10 cellular contexts compared by ENCODE assay signal in the genomic region with DNA sequence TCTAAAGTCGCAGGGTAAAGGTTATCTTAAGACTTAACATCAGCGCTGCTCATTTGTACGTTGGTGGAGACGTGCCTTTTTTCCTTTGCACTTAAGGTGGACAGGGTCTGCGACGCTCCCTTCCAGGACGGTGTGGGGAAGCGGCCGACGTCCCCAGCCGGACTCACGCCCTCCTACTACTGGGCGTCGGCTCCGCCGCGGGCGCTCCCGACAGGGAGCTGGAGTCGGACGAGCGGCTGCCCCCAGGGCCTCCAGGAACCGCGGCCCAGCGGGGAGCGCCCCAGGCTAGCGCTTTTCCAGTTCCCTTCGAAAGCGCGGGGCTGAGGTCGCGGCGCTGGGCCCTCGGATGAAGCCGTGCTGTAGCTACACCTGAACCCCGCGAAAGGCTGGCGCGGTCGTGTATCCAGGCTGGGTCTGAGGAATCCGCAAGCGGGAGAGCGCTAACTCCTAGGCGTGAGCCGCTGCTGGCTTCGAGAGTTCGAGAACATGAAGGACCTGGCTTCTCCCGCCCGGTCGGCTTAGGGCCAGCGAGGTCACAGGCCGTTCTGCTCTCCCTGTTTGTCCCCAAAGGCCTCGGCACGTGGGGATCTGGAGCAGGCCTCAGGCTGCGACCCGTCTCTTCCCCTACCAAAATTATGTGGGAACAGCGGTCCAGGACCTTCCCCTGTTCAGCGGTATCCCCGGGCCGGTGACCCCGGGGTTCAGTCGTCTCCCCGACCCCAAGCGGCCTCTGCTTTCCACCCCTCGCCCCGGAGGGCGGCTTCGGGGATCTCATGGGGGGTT. TPM values are rescaled to one million over a fixed set of nuclear protein-coding genes. Genes with fewer than 3 reads are reported as not detected.
DNase-seq lines count a peak whose midpoint lies in the region; TF ChIP-seq lines count a peak whose summit lies in the region.
"Had no signal": no experiment of that assay in that cellular context is flagged by ENCODE, and none has a peak within 500 bp of the region (broad histone marks: within the 10 kb centered on the region; RNA-seq: fewer than 3 reads in every experiment).

No MANE protein-coding gene starts in this region.

- H3K4me3 Mint-ChIP-seq in T-helper 2 cell treated with Interferon-gamma antibody and Interleukin-4, amounts not matched to agents 5 μg/mL and 100 μg/mL, for 36 hours, result peak overlapping the region; percentile 38
- peak overlapping the region; percentile 37 for H3K4me3 Mint-ChIP-seq in stimulated activated naive CD8-positive, alpha-beta T cell treated with anti-CD3 and anti-CD28 coated beads, Interleukin-15, Interleukin-2, amounts not matched to agents 100 ng/mL and 50 ng/mL, for 24 hours

- H3K23ac ChIP-seq in mesendoderm (ENCODE audit: low read length), result no peak overlapping the region

- H3K9me3 ChIP-seq in colonic mucosa, result no peaks in the 10 kb centered on the region

- H3K27ac ChIP-seq in colonic mucosa, result no peak overlapping the region
- no peak overlapping the region for H3K27ac ChIP-seq in mesendoderm (ENCODE audit: low read depth, low read length)

- H3K36me3 Mint-ChIP-seq in T-helper 2 cell treated with Interferon-gamma antibody and Interleukin-4, amounts not matched to agents 5 μg/mL and 100 μg/mL, for 36 hours (ENCODE audit: low read depth), result no peaks in the 10 kb centered on the region
- peaks cover 9% of the 10 kb centered on the region for H3K36me3 Mint-ChIP-seq in stimulated activated naive CD8-positive, alpha-beta T cell treated with anti-CD3 and anti-CD28 coated beads, Interleukin-15, Interleukin-2, amounts not matched to agents 100 ng/mL and 50 ng/mL, for 24 hours (ENCODE audit: low read depth)

- H3K9ac ChIP-seq in colonic mucosa (ENCODE audit: low read depth in 2 of 2, low read length in 2 of 2) (no peak overlapping the region), mesendoderm (ENCODE audit: low read length) (peak overlapping the region; percentile 58)

- no peak overlapping the region for H2BK5ac ChIP-seq in mesendoderm (ENCODE audit: low read length)

- H3K4ac ChIP-seq in mesendoderm (ENCODE audit: low read depth, low read length), result no peak overlapping the region

- peaks cover 96% of the 10 kb centered on the region for H3K27me3 ChIP-seq in colonic mucosa
- peaks cover 52% of the 10 kb centered on the region for H3K27me3 ChIP-seq in mesendoderm (ENCODE audit: insufficient read depth, low read length, poor library complexity)

- peaks cover 4% of the 10 kb centered on the region for H3K4me1 Mint-ChIP-seq in T-helper 2 cell treated with Interferon-gamma antibody and Interleukin-4, amounts not matched to agents 5 μg/mL and 100 μg/mL, for 36 hours (ENCODE audit: low read depth)
- peaks cover 36% of the 10 kb centered on the region for H3K4me1 Mint-ChIP-seq in stimulated activated naive CD8-positive, alpha-beta T cell treated with anti-CD3 and anti-CD28 coated beads, Interleukin-15, Interleukin-2, amounts not matched to agents 100 ng/mL and 50 ng/mL, for 24 hours (ENCODE audit: low read depth)

- no peaks in the 10 kb centered on the region for H3K79me2 ChIP-seq in mesendoderm (ENCODE audit: control insufficient read depth, insufficient read depth, low read length)

- peak overlapping the region; percentile 41 for H3K4me2 ChIP-seq in mesendoderm (ENCODE audit: low read length)

- no peak overlapping the region for H2AK5ac ChIP-seq in mesendoderm (ENCODE audit: low read length)

- H2BK15ac ChIP-seq in mesendoderm (replicated peaks; ENCODE audit: low read depth), result no peak overlapping the region

- no CpG with 5 or more reads among the region's 68 CpGs for WGBS in mesendoderm (ENCODE audit: extremely low coverage, insufficient coverage, low lambda C conversion rate)

- H3K56ac ChIP-seq in mesendoderm (ENCODE audit: low read length), result peak overlapping the region; percentile 71

- H4K5ac ChIP-seq in mesendoderm (ENCODE audit: low read length), result no peak overlapping the region

- in situ Hi-C loops in GM13977 (cut with MboI; ENCODE audit: low pct_unique_long_range_greater_than_20kb, low sequenced_read_pairs, unreplicated experiment), result loop anchor here (10.0 kb wide), 1 partner anchor 72 kb away; no protein-coding TSS in a partner anchor

- no peak overlapping the region for H3K18ac ChIP-seq in mesendoderm (ENCODE audit: low read length)

- peaks cover 78% of the 10 kb centered on the region for H3K27me3 Mint-ChIP-seq in T-helper 2 cell treated with Interferon-gamma antibody and Interleukin-4, amounts not matched to agents 5 μg/mL and 100 μg/mL, for 36 hours (ENCODE audit: low read depth)
- H3K27me3 Mint-ChIP-seq in stimulated activated naive CD8-positive, alpha-beta T cell treated with anti-CD3 and anti-CD28 coated beads, Interleukin-15, Interleukin-2, amounts not matched to agents 100 ng/mL and 50 ng/mL, for 24 hours, result peaks cover 74% of the 10 kb centered on the region

- peak overlapping the region; percentile 41 for H3K4me3 ChIP-seq in colonic mucosa
- no peak overlapping the region for H3K4me3 ChIP-seq in mesendoderm (ENCODE audit: low read length)

- intact Hi-C loops in colonic mucosa (cut with DNase I), result no loop called here

- H3K36me3 ChIP-seq in colonic mucosa (no peaks in the 10 kb centered on the region), mesendoderm (ENCODE audit: control insufficient read depth, insufficient read depth, low read length) (no peaks in the 10 kb centered on the region)

- no peak overlapping the region for H2BK120ac ChIP-seq in mesendoderm (ENCODE audit: low read depth, low read length)

- no peaks in the 10 kb centered on the region for H3K79me1 ChIP-seq in mesendoderm (ENCODE audit: low read length)

- DNase-seq in T-helper 2 cell treated with Interferon-gamma antibody and Interleukin-4, amounts not matched to agents 5 μg/mL and 100 μg/mL, for 36 hours (ENCODE audit: low spot score), result no peak
- no peak for DNase-seq in T-helper 2 cell
- no peak for DNase-seq in colonic mucosa
- DNase-seq in mesendoderm, result no peak
- DNase-seq in GM13977 (ENCODE audit: low spot score), result no peak
- no peak for DNase-seq in NCI-H2081 treated with DMSO at 0.1 percent for 48 hours (lab: John Stamatoyannopoulos, UW)
- no peak for DNase-seq in effector CD4-positive, alpha-beta T cell
- DNase-seq: NCI-H510A treated with DMSO at 0.1 percent for 48 hours had no signal

- no peak overlapping the region for H3K27ac Mint-ChIP-seq in T-helper 2 cell treated with Interferon-gamma antibody and Interleukin-4, amounts not matched to agents 5 μg/mL and 100 μg/mL, for 36 hours
- no peak overlapping the region for H3K27ac Mint-ChIP-seq in stimulated activated naive CD8-positive, alpha-beta T cell treated with anti-CD3 and anti-CD28 coated beads, Interleukin-15, Interleukin-2, amounts not matched to agents 100 ng/mL and 50 ng/mL, for 24 hours

- peaks cover 14% of the 10 kb centered on the region for H3K4me1 ChIP-seq in colonic mucosa
- peaks cover 4% of the 10 kb centered on the region for H3K4me1 ChIP-seq in mesendoderm (ENCODE audit: control insufficient read depth, low read depth, low read length)

- no peak overlapping the region for H4K8ac ChIP-seq in mesendoderm (ENCODE audit: low read depth, low read length)

- no peak for TF ChIP-seq CTCF in colonic mucosa (IDR thresholded peaks at IDR 0.05)
- no peak for TF ChIP-seq CTCF in GM13977 (IDR thresholded peaks at IDR 0.05; ENCODE audit: extremely low read depth, insufficient read depth, missing control alignments)

- H3K9me3 Mint-ChIP-seq in T-helper 2 cell treated with Interferon-gamma antibody and Interleukin-4, amounts not matched to agents 5 μg/mL and 100 μg/mL, for 36 hours, result no peaks in the 10 kb centered on the region
- peaks cover 9% of the 10 kb centered on the region for H3K9me3 Mint-ChIP-seq in stimulated activated naive CD8-positive, alpha-beta T cell treated with anti-CD3 and anti-CD28 coated beads, Interleukin-15, Interleukin-2, amounts not matched to agents 100 ng/mL and 50 ng/mL, for 24 hours

RNA-seq across cellular contexts. Expression of a gene that starts 3.8 kb away (rescaled TPM):
- not detected for total RNA-seq in colonic mucosa
- polyA plus RNA-seq in mesendoderm (2013, experiment 1 of 2), result 0.10 TPM
- polyA plus RNA-seq in mesendoderm (2013, experiment 2 of 2), result 0.07 TPM
- total RNA-seq: myocyte had no signal
